Comparison of ENCODE assay signal across 2 cellular contexts in genomic region chr14:100688051-100688450, GRCh38.
TF ChIP-seq lines count a peak whose summit lies in the region.

No MANE protein-coding gene starts in this region.

TF ChIP-seq in SK-N-SH, 30 proteins besides CTCF, POLR2A, EP300 and RAD21:
- TF ChIP-seq RFX5 (IDR thresholded peaks at IDR 0.05; ENCODE audit: low read length) (no peak), GABPA (IDR thresholded peaks at IDR 0.05; ENCODE audit: low read depth) (no peak), SMC3 (IDR thresholded peaks at IDR 0.05; ENCODE audit: low read depth, low read length) (no peak), TAF1 (IDR thresholded peaks at IDR 0.05; ENCODE audit: borderline replicate concordance, low read depth, low read length) (no peak), USF1 (IDR thresholded peaks at IDR 0.05; ENCODE audit: borderline replicate concordance, low read depth) (no peak), TEAD4 (IDR thresholded peaks at IDR 0.05; ENCODE audit: borderline replicate concordance, insufficient read depth) (no peak), FOSL2 (IDR thresholded peaks at IDR 0.05; ENCODE audit: borderline replicate concordance, low read depth) (no peak), TCF12 (IDR thresholded peaks at IDR 0.05) (no peak), NRF1 (IDR thresholded peaks at IDR 0.05; ENCODE audit: low read depth, low read length) (no peak), ELF1 (IDR thresholded peaks at IDR 0.05) (no peak), MXI1 (IDR thresholded peaks at IDR 0.05; ENCODE audit: low read depth, low read length) (no peak), GATA2 (CRISPR knock-in tag; IDR thresholded peaks at IDR 0.05) (no peak), RXRA (IDR thresholded peaks at IDR 0.05; ENCODE audit: borderline replicate concordance, low read depth) (no peak), NFIC (IDR thresholded peaks at IDR 0.05; ENCODE audit: borderline replicate concordance) (no peak), EZH2phosphoT487 (IDR thresholded peaks at IDR 0.05; ENCODE audit: borderline replicate concordance, low read depth) (no peak), PBX3 (IDR thresholded peaks at IDR 0.05) (no peak), MAX (IDR thresholded peaks at IDR 0.05; ENCODE audit: low read depth) (no peak), FOXM1 (IDR thresholded peaks at IDR 0.05; ENCODE audit: low read depth) (no peak)
- TF ChIP-seq, protein P1, sequence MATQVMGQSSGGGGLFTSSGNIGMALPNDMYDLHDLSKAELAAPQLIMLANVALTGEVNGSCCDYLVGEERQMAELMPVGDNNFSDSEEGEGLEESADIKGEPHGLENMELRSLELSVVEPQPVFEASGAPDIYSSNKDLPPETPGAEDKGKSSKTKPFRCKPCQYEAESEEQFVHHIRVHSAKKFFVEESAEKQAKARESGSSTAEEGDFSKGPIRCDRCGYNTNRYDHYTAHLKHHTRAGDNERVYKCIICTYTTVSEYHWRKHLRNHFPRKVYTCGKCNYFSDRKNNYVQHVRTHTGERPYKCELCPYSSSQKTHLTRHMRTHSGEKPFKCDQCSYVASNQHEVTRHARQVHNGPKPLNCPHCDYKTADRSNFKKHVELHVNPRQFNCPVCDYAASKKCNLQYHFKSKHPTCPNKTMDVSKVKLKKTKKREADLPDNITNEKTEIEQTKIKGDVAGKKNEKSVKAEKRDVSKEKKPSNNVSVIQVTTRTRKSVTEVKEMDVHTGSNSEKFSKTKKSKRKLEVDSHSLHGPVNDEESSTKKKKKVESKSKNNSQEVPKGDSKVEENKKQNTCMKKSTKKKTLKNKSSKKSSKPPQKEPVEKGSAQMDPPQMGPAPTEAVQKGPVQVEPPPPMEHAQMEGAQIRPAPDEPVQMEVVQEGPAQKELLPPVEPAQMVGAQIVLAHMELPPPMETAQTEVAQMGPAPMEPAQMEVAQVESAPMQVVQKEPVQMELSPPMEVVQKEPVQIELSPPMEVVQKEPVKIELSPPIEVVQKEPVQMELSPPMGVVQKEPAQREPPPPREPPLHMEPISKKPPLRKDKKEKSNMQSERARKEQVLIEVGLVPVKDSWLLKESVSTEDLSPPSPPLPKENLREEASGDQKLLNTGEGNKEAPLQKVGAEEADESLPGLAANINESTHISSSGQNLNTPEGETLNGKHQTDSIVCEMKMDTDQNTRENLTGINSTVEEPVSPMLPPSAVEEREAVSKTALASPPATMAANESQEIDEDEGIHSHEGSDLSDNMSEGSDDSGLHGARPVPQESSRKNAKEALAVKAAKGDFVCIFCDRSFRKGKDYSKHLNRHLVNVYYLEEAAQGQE (IDR thresholded peaks at IDR 0.05; ENCODE audit: low read depth, low read length), result no peak
- TF ChIP-seq, protein P2, sequence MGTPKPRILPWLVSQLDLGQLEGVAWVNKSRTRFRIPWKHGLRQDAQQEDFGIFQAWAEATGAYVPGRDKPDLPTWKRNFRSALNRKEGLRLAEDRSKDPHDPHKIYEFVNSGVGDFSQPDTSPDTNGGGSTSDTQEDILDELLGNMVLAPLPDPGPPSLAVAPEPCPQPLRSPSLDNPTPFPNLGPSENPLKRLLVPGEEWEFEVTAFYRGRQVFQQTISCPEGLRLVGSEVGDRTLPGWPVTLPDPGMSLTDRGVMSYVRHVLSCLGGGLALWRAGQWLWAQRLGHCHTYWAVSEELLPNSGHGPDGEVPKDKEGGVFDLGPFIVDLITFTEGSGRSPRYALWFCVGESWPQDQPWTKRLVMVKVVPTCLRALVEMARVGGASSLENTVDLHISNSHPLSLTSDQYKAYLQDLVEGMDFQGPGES (IDR thresholded peaks at IDR 0.05; ENCODE audit: low read depth, low read length), result no peak
TF ChIP-seq in SK-N-SH: peak in this region for 0.

TF ChIP-seq in SK-N-SH treated with all-trans-retinoic acid at 6 μM for 48 hours, 23 proteins besides CTCF, POLR2A, EP300 and RAD21:
- TF ChIP-seq TOX (CRISPR knock-in tag; IDR thresholded peaks at IDR 0.05; ENCODE audit: borderline replicate concordance) (no peak), TCF4 (CRISPR knock-in tag; IDR thresholded peaks at IDR 0.05; ENCODE audit: borderline replicate concordance) (no peak), ZNF8 (CRISPR knock-in tag; IDR thresholded peaks at IDR 0.05) (no peak), ZC3H10 (CRISPR knock-in tag; IDR thresholded peaks at IDR 0.05) (no peak), OSR1 (CRISPR knock-in tag; IDR thresholded peaks at IDR 0.05) (no peak), ZNF70 (CRISPR knock-in tag; IDR thresholded peaks at IDR 0.05) (no peak), SNAI2 (CRISPR knock-in tag; IDR thresholded peaks at IDR 0.05) (no peak), BACH2 (CRISPR knock-in tag; IDR thresholded peaks at IDR 0.05; ENCODE audit: borderline replicate concordance) (no peak), CSDC2 (CRISPR knock-in tag; IDR thresholded peaks at IDR 0.05) (no peak), CREB5 (CRISPR knock-in tag; IDR thresholded peaks at IDR 0.05; ENCODE audit: low read depth) (no peak)
TF ChIP-seq in SK-N-SH treated with all-trans-retinoic acid at 6 μM for 48 hours: peak in this region for 0.
